1 cellular context compared by ENCODE assay signal in the genomic region with DNA sequence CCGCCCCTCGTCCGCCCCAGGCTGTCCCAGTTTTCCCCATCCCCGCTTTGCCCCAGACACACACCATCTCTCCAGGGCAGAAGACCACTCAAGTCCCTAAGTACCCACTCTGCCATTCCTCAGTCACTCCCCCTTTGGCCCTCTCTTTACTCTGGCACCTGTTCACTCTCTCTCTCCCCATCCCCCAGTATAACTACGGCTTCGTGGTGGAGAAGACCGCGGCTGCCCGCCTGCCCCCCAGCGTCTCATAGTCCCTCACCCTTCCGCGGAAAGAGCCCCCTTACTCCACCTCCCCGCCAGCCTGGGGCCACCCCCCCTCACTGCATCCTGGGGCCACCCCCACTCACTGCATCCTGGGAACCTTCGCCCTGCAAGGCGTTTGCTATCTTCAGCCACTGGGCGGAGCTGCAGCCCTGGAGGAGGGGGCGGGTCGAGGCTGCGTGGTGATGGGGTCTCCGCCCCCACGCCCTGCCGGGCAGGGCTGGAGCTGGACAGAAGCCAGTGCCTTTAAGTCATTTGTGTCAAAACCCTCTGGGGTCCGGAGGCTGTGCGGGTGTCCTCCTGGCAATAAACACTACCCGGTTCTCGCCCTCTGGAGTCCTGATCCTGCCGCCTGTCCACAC.
TF ChIP-seq lines count a peak whose summit lies in the region.

No MANE protein-coding gene starts in this region.

TF ChIP-seq in IMR-90, 13 proteins besides CTCF, POLR2A, EP300 and RAD21:
- TF ChIP-seq, protein P1, sequence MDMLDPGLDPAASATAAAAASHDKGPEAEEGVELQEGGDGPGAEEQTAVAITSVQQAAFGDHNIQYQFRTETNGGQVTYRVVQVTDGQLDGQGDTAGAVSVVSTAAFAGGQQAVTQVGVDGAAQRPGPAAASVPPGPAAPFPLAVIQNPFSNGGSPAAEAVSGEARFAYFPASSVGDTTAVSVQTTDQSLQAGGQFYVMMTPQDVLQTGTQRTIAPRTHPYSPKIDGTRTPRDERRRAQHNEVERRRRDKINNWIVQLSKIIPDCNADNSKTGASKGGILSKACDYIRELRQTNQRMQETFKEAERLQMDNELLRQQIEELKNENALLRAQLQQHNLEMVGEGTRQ (IDR thresholded peaks at IDR 0.05; ENCODE audit: low read depth, low read length): no peak
- TF ChIP-seq RFX5 (IDR thresholded peaks at IDR 0.05; ENCODE audit: low read depth, low read length) (no peak), CHD1 (IDR thresholded peaks at IDR 0.05; ENCODE audit: low read depth, low read length) (no peak), NFE2L2 (IDR thresholded peaks at IDR 0.05; ENCODE audit: low read depth, low read length) (no peak), MXI1 (IDR thresholded peaks at IDR 0.05; ENCODE audit: borderline replicate concordance, low read depth, low read length) (no peak), MAZ (IDR thresholded peaks at IDR 0.05; ENCODE audit: borderline replicate concordance, low read depth, low read length) (no peak), CEBPB (IDR thresholded peaks at IDR 0.05; ENCODE audit: low read depth, low read length) (no peak), FOS (IDR thresholded peaks at IDR 0.05; ENCODE audit: low read depth, low read length) (no peak), RCOR1 (IDR thresholded peaks at IDR 0.05; ENCODE audit: insufficient replicate concordance, low read length) (no peak), BHLHE40 (IDR thresholded peaks at IDR 0.05; ENCODE audit: low read depth, low read length) (no peak), SMC3 (IDR thresholded peaks at IDR 0.05; ENCODE audit: low read depth, low read length) (no peak), MAFK (IDR thresholded peaks at IDR 0.05; ENCODE audit: low read depth, low read length) (no peak)
- TF ChIP-seq, protein P2, sequence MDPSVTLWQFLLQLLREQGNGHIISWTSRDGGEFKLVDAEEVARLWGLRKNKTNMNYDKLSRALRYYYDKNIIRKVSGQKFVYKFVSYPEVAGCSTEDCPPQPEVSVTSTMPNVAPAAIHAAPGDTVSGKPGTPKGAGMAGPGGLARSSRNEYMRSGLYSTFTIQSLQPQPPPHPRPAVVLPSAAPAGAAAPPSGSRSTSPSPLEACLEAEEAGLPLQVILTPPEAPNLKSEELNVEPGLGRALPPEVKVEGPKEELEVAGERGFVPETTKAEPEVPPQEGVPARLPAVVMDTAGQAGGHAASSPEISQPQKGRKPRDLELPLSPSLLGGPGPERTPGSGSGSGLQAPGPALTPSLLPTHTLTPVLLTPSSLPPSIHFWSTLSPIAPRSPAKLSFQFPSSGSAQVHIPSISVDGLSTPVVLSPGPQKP (IDR thresholded peaks at IDR 0.05; ENCODE audit: borderline replicate concordance, low read depth, low read length): no peak
